8 cellular contexts compared by ENCODE assay signal in the genomic region with DNA sequence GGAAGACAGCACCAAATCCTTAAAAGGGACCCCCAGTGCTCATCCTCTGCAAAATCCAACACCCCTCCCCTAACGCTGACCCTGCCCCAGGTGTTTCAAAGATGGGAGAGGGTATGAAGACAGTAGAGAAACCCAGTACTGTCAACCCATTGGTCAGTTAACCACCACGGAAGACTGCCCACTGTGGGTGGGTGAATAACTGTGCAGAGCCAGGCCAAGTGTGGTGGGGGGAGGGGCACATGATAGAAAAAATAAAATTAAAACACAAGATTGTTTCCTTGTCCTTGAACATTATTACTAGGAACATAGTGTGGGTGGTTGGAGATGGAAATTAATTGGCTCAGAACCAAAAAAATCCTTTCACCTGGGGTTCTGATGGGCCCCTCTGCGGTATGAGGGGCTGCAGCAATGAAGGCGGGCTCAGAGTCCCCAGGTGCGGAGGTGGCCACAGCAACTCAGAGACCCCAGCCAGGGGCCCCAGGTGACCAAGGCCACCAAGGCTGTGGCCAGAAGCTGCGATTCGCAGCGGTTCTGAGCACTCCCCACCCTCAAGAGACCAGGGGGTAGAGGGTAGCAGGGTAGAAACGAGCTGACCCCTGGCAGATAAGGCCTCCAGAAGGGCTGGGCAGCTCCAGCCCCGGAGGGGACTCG. TPM values are rescaled to one million over a fixed set of nuclear protein-coding genes. Genes with fewer than 3 reads are reported as not detected.
A peak's percentile ranks its signal among the peaks of the same experiment; 100 is the strongest.
DNase-seq lines count a peak whose midpoint lies in the region; ATAC-seq lines count a peak whose summit lies in the region.

No MANE protein-coding gene starts in this region.

- peak overlapping the region; percentile 81 for H3K27ac Mint-ChIP-seq in activated T-helper 1 cell treated with anti-CD3 and anti-CD28 coated beads, Interleukin-12 subunit alpha, Interleukin-12 subunit beta, Interleukin-2, Interleukin-4 antibody, amounts not matched to agents 30 ng/mL and 10 ng/mL and 1 ng/mL, durations not matched to agents 14 hours and 24 hours and 36 hours
- H3K27ac Mint-ChIP-seq in stimulated activated memory B cell treated with anti-CD40 and anti-IgM and Interleukin-4, amounts not matched to agents 10 μg/mL and 1 μg/mL and 100 μg/mL, for 72 hours = peak overlapping the region; percentile 88

- no peaks in the 10 kb centered on the region for H3K9me3 ChIP-seq in iPS DF 6.9 (ENCODE audit: control insufficient read depth, insufficient read depth, low read length)

- peak overlapping the region; percentile 85 for H3K4me3 Mint-ChIP-seq in activated T-helper 1 cell treated with anti-CD3 and anti-CD28 coated beads, Interleukin-12 subunit alpha, Interleukin-12 subunit beta, Interleukin-2, Interleukin-4 antibody, amounts not matched to agents 30 ng/mL and 10 ng/mL and 1 ng/mL, durations not matched to agents 14 hours and 24 hours and 36 hours
- H3K4me3 Mint-ChIP-seq in stimulated activated memory B cell treated with anti-CD40 and anti-IgM and Interleukin-4, amounts not matched to agents 10 μg/mL and 1 μg/mL and 100 μg/mL, for 72 hours = peak overlapping the region; percentile 85

- H3K9me3 Mint-ChIP-seq in activated T-helper 1 cell treated with anti-CD3 and anti-CD28 coated beads, Interleukin-12 subunit alpha, Interleukin-12 subunit beta, Interleukin-2, Interleukin-4 antibody, amounts not matched to agents 30 ng/mL and 10 ng/mL and 1 ng/mL, durations not matched to agents 14 hours and 24 hours and 36 hours = no peaks in the 10 kb centered on the region
- no peaks in the 10 kb centered on the region for H3K9me3 Mint-ChIP-seq in stimulated activated memory B cell treated with anti-CD40 and anti-IgM and Interleukin-4, amounts not matched to agents 10 μg/mL and 1 μg/mL and 100 μg/mL, for 72 hours

- H3K27me3 ChIP-seq in iPS DF 6.9 (ENCODE audit: control insufficient read depth, insufficient read depth, low read length) = no peaks in the 10 kb centered on the region

- WGBS in iPS DF 6.9 (ENCODE audit: insufficient coverage, insufficient read length) = no CpG with 5 or more reads among the region's 11 CpGs

- H3K36me3 ChIP-seq in iPS DF 6.9 (ENCODE audit: control insufficient read depth, insufficient read depth, low read length) = peaks cover 20% of the 10 kb centered on the region

- H3K27me3 Mint-ChIP-seq in activated T-helper 1 cell treated with anti-CD3 and anti-CD28 coated beads, Interleukin-12 subunit alpha, Interleukin-12 subunit beta, Interleukin-2, Interleukin-4 antibody, amounts not matched to agents 30 ng/mL and 10 ng/mL and 1 ng/mL, durations not matched to agents 14 hours and 24 hours and 36 hours (ENCODE audit: insufficient read depth) = no peaks in the 10 kb centered on the region
- H3K27me3 Mint-ChIP-seq in stimulated activated memory B cell treated with anti-CD40 and anti-IgM and Interleukin-4, amounts not matched to agents 10 μg/mL and 1 μg/mL and 100 μg/mL, for 72 hours = no peaks in the 10 kb centered on the region

- ATAC-seq in stimulated activated memory B cell treated with anti-CD40 and anti-IgM and Interleukin-4, amounts not matched to agents 10 μg/mL and 1 μg/mL and 100 μg/mL, for 72 hours = no peak
- ATAC-seq in GM19035 (IDR thresholded peaks at IDR 0.05; ENCODE audit: unreplicated experiment) (no peak), HG02852 (IDR thresholded peaks at IDR 0.05; ENCODE audit: unreplicated experiment) (no peak), GM18520 (IDR thresholded peaks at IDR 0.05; ENCODE audit: unreplicated experiment) (no peak)

- H3K4me1 ChIP-seq in iPS DF 6.9 (ENCODE audit: control insufficient read depth, insufficient read depth, low read length) = peaks cover 6% of the 10 kb centered on the region

- DNase-seq in DMS 273 (lab: John Stamatoyannopoulos, UW; ENCODE audit: unreplicated experiment) (peak; percentile 10), DMS 273 treated with DMSO at 0.1 percent for 48 hours (lab: John Stamatoyannopoulos, UW) (no peak), iPS DF 6.9 (ENCODE audit: low read depth, low spot score) (no peak)
- DNase-seq in activated T-helper 1 cell treated with anti-CD3 and anti-CD28 coated beads, Interleukin-12 subunit alpha, Interleukin-12 subunit beta, Interleukin-2, Interleukin-4 antibody, amounts not matched to agents 30 ng/mL and 10 ng/mL and 1 ng/mL, durations not matched to agents 14 hours and 24 hours and 36 hours (ENCODE audit: low spot score) = no peak

- peak overlapping the region; percentile 70 for H3K4me3 ChIP-seq in iPS DF 6.9 (ENCODE audit: low read length)

- intact Hi-C loops in activated T-helper 1 cell treated with anti-CD3 and anti-CD28 coated beads, Interleukin-12 subunit alpha, Interleukin-12 subunit beta, Interleukin-2, Interleukin-4 antibody, amounts not matched to agents 30 ng/mL and 10 ng/mL and 1 ng/mL, durations not matched to agents 14 hours and 24 hours and 36 hours (cut with micrococcal nuclease) = loop anchor here (5.0 kb wide), 1 partner anchor 334 kb away; a partner anchor contains a TSS

- H3K4me1 Mint-ChIP-seq in activated T-helper 1 cell treated with anti-CD3 and anti-CD28 coated beads, Interleukin-12 subunit alpha, Interleukin-12 subunit beta, Interleukin-2, Interleukin-4 antibody, amounts not matched to agents 30 ng/mL and 10 ng/mL and 1 ng/mL, durations not matched to agents 14 hours and 24 hours and 36 hours (ENCODE audit: low read depth) = peaks cover 50% of the 10 kb centered on the region
- peaks cover 51% of the 10 kb centered on the region for H3K4me1 Mint-ChIP-seq in stimulated activated memory B cell treated with anti-CD40 and anti-IgM and Interleukin-4, amounts not matched to agents 10 μg/mL and 1 μg/mL and 100 μg/mL, for 72 hours

- no peak overlapping the region for H3K27ac ChIP-seq in iPS DF 6.9 (ENCODE audit: low read length)

- H3K36me3 Mint-ChIP-seq in activated T-helper 1 cell treated with anti-CD3 and anti-CD28 coated beads, Interleukin-12 subunit alpha, Interleukin-12 subunit beta, Interleukin-2, Interleukin-4 antibody, amounts not matched to agents 30 ng/mL and 10 ng/mL and 1 ng/mL, durations not matched to agents 14 hours and 24 hours and 36 hours (ENCODE audit: low read depth) = peaks cover 35% of the 10 kb centered on the region
- peaks cover 42% of the 10 kb centered on the region for H3K36me3 Mint-ChIP-seq in stimulated activated memory B cell treated with anti-CD40 and anti-IgM and Interleukin-4, amounts not matched to agents 10 μg/mL and 1 μg/mL and 100 μg/mL, for 72 hours

RNA-seq across cellular contexts. Expression of a gene that starts 1.1 kb away (rescaled TPM):
- 22.1 and 24.3 TPM in 2 replicates for total RNA-seq in activated T-helper 1 cell treated with anti-CD3 and anti-CD28 coated beads, Interleukin-12 subunit alpha, Interleukin-12 subunit beta, Interleukin-2, Interleukin-4 antibody, amounts not matched to agents 30 ng/mL and 10 ng/mL and 1 ng/mL, durations not matched to agents 14 hours and 24 hours and 36 hours

RNA-seq across cellular contexts. Expression of a gene that starts 12.1 kb away (rescaled TPM):
- total RNA-seq in activated T-helper 1 cell treated with anti-CD3 and anti-CD28 coated beads, Interleukin-12 subunit alpha, Interleukin-12 subunit beta, Interleukin-2, Interleukin-4 antibody, amounts not matched to agents 30 ng/mL and 10 ng/mL and 1 ng/mL, durations not matched to agents 14 hours and 24 hours and 36 hours = 235 and 239 TPM in 2 replicates

RNA-seq across cellular contexts. Expression of a gene that starts 14.5 kb away (rescaled TPM):
- total RNA-seq in activated T-helper 1 cell treated with anti-CD3 and anti-CD28 coated beads, Interleukin-12 subunit alpha, Interleukin-12 subunit beta, Interleukin-2, Interleukin-4 antibody, amounts not matched to agents 30 ng/mL and 10 ng/mL and 1 ng/mL, durations not matched to agents 14 hours and 24 hours and 36 hours = not detected in 2 replicates

RNA-seq across cellular contexts. Expression of a gene that starts 57.3 kb away (rescaled TPM):
- not detected in 2 replicates for total RNA-seq in activated T-helper 1 cell treated with anti-CD3 and anti-CD28 coated beads, Interleukin-12 subunit alpha, Interleukin-12 subunit beta, Interleukin-2, Interleukin-4 antibody, amounts not matched to agents 30 ng/mL and 10 ng/mL and 1 ng/mL, durations not matched to agents 14 hours and 24 hours and 36 hours
